In genomic region chr11:2801711-2802388, GRCh38 we compare ENCODE assay signal across 16 cellular contexts.
DNase-seq lines count a peak whose midpoint lies in the region; ATAC-seq and TF ChIP-seq lines count a peak whose summit lies in the region.
"Had no signal": no experiment of that assay in that cellular context is flagged by ENCODE, and none has a peak within 500 bp of the region (broad histone marks: within the 10 kb centered on the region; RNA-seq: fewer than 3 reads in every experiment).

No MANE protein-coding gene starts in this region.

- H3K36me3 Mint-ChIP-seq in activated naive CD4-positive, alpha-beta T cell treated with anti-CD3 and anti-CD28 coated beads for 36 hours (ENCODE audit: low read depth), result no peaks in the 10 kb centered on the region
- no peaks in the 10 kb centered on the region for H3K36me3 Mint-ChIP-seq in activated CD4-positive, alpha-beta memory T cell treated with anti-CD3 and anti-CD28 coated beads for 36 hours

- no peaks in the 10 kb centered on the region for H3K9me3 Mint-ChIP-seq in activated naive CD4-positive, alpha-beta T cell treated with anti-CD3 and anti-CD28 coated beads for 36 hours
- H3K9me3 Mint-ChIP-seq in activated CD4-positive, alpha-beta memory T cell treated with anti-CD3 and anti-CD28 coated beads for 36 hours, result no peaks in the 10 kb centered on the region

- no peak overlapping the region for H3K27ac ChIP-seq in body of pancreas
- H3K27ac ChIP-seq in lung (ENCODE audit: low read depth in 1 of 2, low read length in 1 of 2), result no peak overlapping the region
- no peak overlapping the region for H3K27ac ChIP-seq in tibial artery
- H3K27ac ChIP-seq: KMS-11 had no signal

- POLR2A ChIA-PET in activated CD4-positive, alpha-beta memory T cell treated with anti-CD3 and anti-CD28 coated beads for 36 hours (lab: Charles Lee), result no interaction called here

- H3K36me3 ChIP-seq in body of pancreas (replicated peaks in 1 of 2; ENCODE audit: insufficient read depth in 1 of 2, low read depth in 2 of 2) (no peaks in the 10 kb centered on the region), lung (ENCODE audit: control insufficient read depth in 2 of 2, insufficient read depth in 2 of 2, low read length in 2 of 2) (no peaks in the 10 kb centered on the region), tibial artery (no peaks in the 10 kb centered on the region)

- TF ChIP-seq POLR2A in body of pancreas (IDR thresholded peaks at IDR 0.05), result no peak

- CTCF ChIA-PET in activated naive CD4-positive, alpha-beta T cell treated with anti-CD3 and anti-CD28 coated beads for 36 hours (lab: Charles Lee), result no interaction called here
- CTCF ChIA-PET in activated CD4-positive, alpha-beta memory T cell treated with anti-CD3 and anti-CD28 coated beads for 36 hours (lab: Charles Lee), result interaction anchor here (0.8 kb wide), 1 partner anchor 86 kb away, joined by 3 read pairs; no protein-coding TSS in a partner anchor

- H3K27me3 ChIP-seq in body of pancreas (no peaks in the 10 kb centered on the region), lung (ENCODE audit: control insufficient read depth, insufficient read depth) (no peaks in the 10 kb centered on the region), tibial artery (peaks cover 0 to 23% of the 10 kb centered on the region in 2 donors)

- H3K4me3 Mint-ChIP-seq in activated naive CD4-positive, alpha-beta T cell treated with anti-CD3 and anti-CD28 coated beads for 36 hours, result no peak overlapping the region
- H3K4me3 Mint-ChIP-seq in activated CD4-positive, alpha-beta memory T cell treated with anti-CD3 and anti-CD28 coated beads for 36 hours, result no peak overlapping the region

- no peak overlapping the region for H3K27ac Mint-ChIP-seq in activated naive CD4-positive, alpha-beta T cell treated with anti-CD3 and anti-CD28 coated beads for 36 hours
- no peak overlapping the region for H3K27ac Mint-ChIP-seq in activated CD4-positive, alpha-beta memory T cell treated with anti-CD3 and anti-CD28 coated beads for 36 hours

- 94 to 95% methylated on average over 11 to 20 of the region's 22 CpGs for WGBS in body of pancreas, 2 donors
- 91 to 93% methylated on average over 22 of the region's 22 CpGs for WGBS in lung, 2 donors

- no peak overlapping the region for H3K4me3 ChIP-seq in body of pancreas
- H3K4me3 ChIP-seq in lung, result no peak overlapping the region
- H3K4me3 ChIP-seq in tibial artery, result no peak overlapping the region

- intact Hi-C loops in activated naive CD4-positive, alpha-beta T cell treated with anti-CD3 and anti-CD28 coated beads for 36 hours (cut with micrococcal nuclease), result no loop called here
- intact Hi-C loops in body of pancreas (cut with DNase I) (no loop called here), tibial artery (cut with DNase I; ENCODE audit: low total_unique reads) (no loop called here)
- intact Hi-C loops in activated CD4-positive, alpha-beta memory T cell treated with anti-CD3 and anti-CD28 coated beads for 36 hours (cut with micrococcal nuclease), result no loop called here

- H3K9me3 ChIP-seq in body of pancreas (no peaks in the 10 kb centered on the region), lung (ENCODE audit: control insufficient read depth in 2 of 2, insufficient read depth in 1 of 2, low read length in 1 of 2) (peaks cover 0 to 4% of the 10 kb centered on the region in 2 donors), tibial artery (no peaks in the 10 kb centered on the region)

- no peaks in the 10 kb centered on the region for H3K4me1 Mint-ChIP-seq in activated naive CD4-positive, alpha-beta T cell treated with anti-CD3 and anti-CD28 coated beads for 36 hours (ENCODE audit: low read depth)
- H3K4me1 Mint-ChIP-seq in activated CD4-positive, alpha-beta memory T cell treated with anti-CD3 and anti-CD28 coated beads for 36 hours (ENCODE audit: low read depth), result no peaks in the 10 kb centered on the region

- no peak for ATAC-seq in body of pancreas
- ATAC-seq in lung (ENCODE audit: insufficient read depth, low FRiP score), result no peak
- ATAC-seq in GM18502 (IDR thresholded peaks at IDR 0.05; ENCODE audit: poor library complexity, unreplicated experiment), result no peak

- TF ChIP-seq CTCF in body of pancreas (IDR thresholded peaks at IDR 0.05) (no peak), lung (IDR thresholded peaks at IDR 0.05; ENCODE audit: control extremely low read depth, extremely low read depth) (no peak), tibial artery (IDR thresholded peaks at IDR 0.05) (no peak)

- DNase-seq in activated naive CD4-positive, alpha-beta T cell treated with anti-CD3 and anti-CD28 coated beads for 36 hours, result peak; percentile 3
- DNase-seq in activated naive CD4-positive, alpha-beta T cell (lab: John Stamatoyannopoulos, UW), result no peak
- DNase-seq in body of pancreas (peak in 3 of 4 donors; percentile 1 to 8 (median 7)), lung (ENCODE audit: low spot score) (peak; percentile 27), tibial artery (peak; percentile 10 to 59), AG08395 (ENCODE audit: low spot score) (no peak)
- DNase-seq in activated CD4-positive, alpha-beta memory T cell treated with anti-CD3 and anti-CD28 coated beads for 36 hours, result no peak
- DNase-seq: ACHN, GDM1, mesendoderm, NCI-H2227 treated with DMSO at 0.1 percent for 48 hours, occipital lobe, SHP77 treated with DMSO at 0.1 percent for 48 hours, substantia nigra had no signal

- peaks cover 9% of the 10 kb centered on the region for H3K4me1 ChIP-seq in body of pancreas
- H3K4me1 ChIP-seq in lung (ENCODE audit: control insufficient read depth in 2 of 2, insufficient read depth in 2 of 2, low read length in 2 of 2), result peaks cover 0 to 13% of the 10 kb centered on the region in 2 donors
- peaks cover 0 to 8% (median 0%) of the 10 kb centered on the region in 4 donors for H3K4me1 ChIP-seq in tibial artery

- H3K27me3 Mint-ChIP-seq in activated naive CD4-positive, alpha-beta T cell treated with anti-CD3 and anti-CD28 coated beads for 36 hours (ENCODE audit: low read depth), result no peaks in the 10 kb centered on the region
- H3K27me3 Mint-ChIP-seq in activated CD4-positive, alpha-beta memory T cell treated with anti-CD3 and anti-CD28 coated beads for 36 hours, result no peaks in the 10 kb centered on the region

Comparison
In these comparisons a context has a peak if more than half of its experiments do, and no peak if none do; other contexts are left out.
1. DNase-seq: peak in activated naive CD4-positive, alpha-beta T cell treated with anti-CD3 and anti-CD28 coated beads for 36 hours (single experiment), body of pancreas (3 of 4), lung (single experiment) and tibial artery (2 of 2); none in activated naive CD4-positive, alpha-beta T cell (0 of 4), AG08395 (single experiment) and activated CD4-positive, alpha-beta memory T cell treated with anti-CD3 and anti-CD28 coated beads for 36 hours (single experiment).